Comparison of ENCODE assay signal across 9 cellular contexts in the genomic region with DNA sequence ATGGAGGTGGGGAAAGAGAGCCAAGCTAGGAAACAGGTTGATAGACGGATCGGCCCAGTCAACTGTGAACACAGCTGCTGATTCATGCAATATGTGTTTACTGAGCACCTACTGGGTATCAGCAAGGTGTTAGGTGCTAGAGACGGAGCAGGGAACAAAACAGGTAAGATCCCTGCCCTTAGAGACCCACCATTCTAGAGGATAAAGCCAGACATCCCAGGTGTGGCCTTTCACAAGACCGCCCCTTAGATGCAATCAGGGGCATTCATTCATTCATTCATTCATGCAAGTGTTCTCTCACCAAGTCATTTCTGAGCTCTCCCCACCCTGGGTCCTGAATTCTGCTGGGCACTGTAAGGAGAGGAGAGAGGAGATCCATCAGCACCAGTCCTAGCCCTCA. TPM values are rescaled to one million over a fixed set of nuclear protein-coding genes. Genes with fewer than 3 reads are reported as not detected.
DNase-seq lines count a peak whose midpoint lies in the region; ATAC-seq, FAIRE-seq and TF ChIP-seq lines count a peak whose summit lies in the region.
"Had no signal": no experiment of that assay in that cellular context is flagged by ENCODE, and none has a peak within 500 bp of the region (broad histone marks: within the 10 kb centered on the region; RNA-seq: fewer than 3 reads in every experiment).

No MANE protein-coding gene starts in this region.

- H3K9me3 Mint-ChIP-seq in CD14-positive monocyte = peaks cover 0 to 2% (median 0%) of the 10 kb centered on the region in 7 donors
- no peaks in the 10 kb centered on the region for H3K9me3 Mint-ChIP-seq in osteocyte (ENCODE audit: unreplicated experiment)

- DNase-seq in CD14-positive monocyte (ENCODE audit: low spot score) (no peak), endothelial cell of umbilical vein (ENCODE audit: low read depth, low spot score) (no peak), osteocyte (ENCODE audit: extremely low spot score, unreplicated experiment) (no peak), SKM-1 (lab: John Stamatoyannopoulos, UW; ENCODE audit: unreplicated experiment) (no peak), SHP77 (lab: John Stamatoyannopoulos, UW) (no peak), NCI-H1092 treated with DMSO at 0.1 percent for 48 hours (lab: John Stamatoyannopoulos, UW) (no peak)
- DNase-seq: NCI-H526 treated with DMSO at 0.1 percent for 48 hours had no signal

- peak overlapping the region; percentile 65 for H3K4me2 ChIP-seq in OCI-LY1 (ENCODE audit: low read length)
- peak overlapping the region; percentile 12 for H3K4me2 ChIP-seq in endothelial cell of umbilical vein (ENCODE audit: insufficient read depth, low read length)

- H3K27ac ChIP-seq in OCI-LY1 (ENCODE audit: low read depth, low read length, poor library complexity, severe bottlenecking) (no peak overlapping the region), endothelial cell of umbilical vein (ENCODE audit: insufficient read depth, low read depth, low read length) (no peak overlapping the region)

- H3K9me2 ChIP-seq in OCI-LY1 (ENCODE audit: low read depth, low read length) = no peaks in the 10 kb centered on the region

- H3K4me1 ChIP-seq in OCI-LY1 (ENCODE audit: insufficient read depth, low read length, severe bottlenecking) = peaks cover 20% of the 10 kb centered on the region
- peaks cover 9% of the 10 kb centered on the region for H3K4me1 ChIP-seq in endothelial cell of umbilical vein (ENCODE audit: control insufficient read depth, extremely low read depth, insufficient read depth, low read length)

- peak overlapping the region; percentile 47; the same call in 1 of the 2 replicates for H3K9ac ChIP-seq in OCI-LY1 (ENCODE audit: low read length)
- H3K9ac ChIP-seq in endothelial cell of umbilical vein (replicated peaks; ENCODE audit: extremely low read depth, insufficient read depth, low read length) = no peak overlapping the region

- H3K4me3 Mint-ChIP-seq in CD14-positive monocyte (peak overlapping the region in 1 of 2 donors; percentile 81), osteocyte (ENCODE audit: unreplicated experiment) (no peak overlapping the region)

- intact Hi-C loops in CD14-positive monocyte (cut with micrococcal nuclease) = no loop called here
- intact Hi-C loops in endothelial cell of umbilical vein (cut with micrococcal nuclease) = loop anchor here (1.0 kb wide), 1 partner anchor 20 kb away; a partner anchor contains a TSS

- POLR2A ChIA-PET in endothelial cell of umbilical vein (lab: Charles Lee) = no interaction called here

- H3K4me1 Mint-ChIP-seq in CD14-positive monocyte (peaks cover 30% of the 10 kb centered on the region), osteocyte (ENCODE audit: unreplicated experiment) (peaks cover 15% of the 10 kb centered on the region)

- H3K9me1 ChIP-seq in endothelial cell of umbilical vein (replicated peaks; ENCODE audit: control insufficient read depth, extremely low read depth, insufficient read depth, low read length) = no peaks in the 10 kb centered on the region

- TF ChIP-seq CTCF in CD14-positive monocyte (IDR thresholded peaks at IDR 0.05) (no peak), OCI-LY1 (IDR thresholded peaks at IDR 0.05; ENCODE audit: low read length) (no peak), endothelial cell of umbilical vein (IDR thresholded peaks at IDR 0.05; ENCODE audit: extremely low read depth in 1 of 2, insufficient read depth in 1 of 2, low read depth in 1 of 2, low read length in 2 of 2) (no peak), osteocyte (IDR thresholded peaks at IDR 0.05) (no peak)

- ATAC-seq in GM21619 (IDR thresholded peaks at IDR 0.05; ENCODE audit: unreplicated experiment) = no peak

- CTCF ChIA-PET in endothelial cell of umbilical vein (lab: Charles Lee) = interaction anchor here (1.1 kb wide), 1 partner anchor 10 kb away, joined by 3 read pairs; no protein-coding TSS in a partner anchor

- no TSS peak for BruUV-seq in endothelial cell of umbilical vein (replicated peaks; lab: Mats Ljungman, UMichigan)

- H2AFZ ChIP-seq in OCI-LY1 (ENCODE audit: low read length) = 0 out of 2 replicates have a peak overlapping the region, but pooled peaks have one; percentile 49
- peak overlapping the region; percentile 96 for H2AFZ ChIP-seq in endothelial cell of umbilical vein (ENCODE audit: low read depth, low read length)

- H3K27me3 Mint-ChIP-seq in CD14-positive monocyte (ENCODE audit: low read depth in 3 of 3) (no peaks in the 10 kb centered on the region), osteocyte (ENCODE audit: unreplicated experiment) (no peaks in the 10 kb centered on the region)

- peak overlapping the region in 4 of 7 donors; percentile 40 to 88 (median 72) for H3K27ac Mint-ChIP-seq in CD14-positive monocyte
- peak overlapping the region; percentile 84 for H3K27ac Mint-ChIP-seq in osteocyte (ENCODE audit: unreplicated experiment)

- no peak for TF ChIP-seq POLR2A in endothelial cell of umbilical vein (IDR thresholded peaks at IDR 0.05; ENCODE audit: low read depth, low read length)

- dilution Hi-C loops in endothelial cell of umbilical vein (cut with MboI; ENCODE audit: extremely low pct_ligation_motif_present, low sequenced_read_pairs) = no loop called here

- FAIRE-seq in endothelial cell of umbilical vein (lab: Jason Lieb, UNC) = no peak

- H3K36me3 Mint-ChIP-seq in CD14-positive monocyte (no peaks in the 10 kb centered on the region), osteocyte (ENCODE audit: unreplicated experiment) (no peaks in the 10 kb centered on the region)

- H3K27me3 ChIP-seq in OCI-LY1 (ENCODE audit: insufficient read depth, low read length) = no peaks in the 10 kb centered on the region
- no peaks in the 10 kb centered on the region for H3K27me3 ChIP-seq in endothelial cell of umbilical vein (ENCODE audit: control insufficient read depth in 2 of 2, insufficient read depth in 2 of 2, low read length in 2 of 2)

- H4K20me1 ChIP-seq in OCI-LY1 (ENCODE audit: insufficient read depth, low read length) (no peaks in the 10 kb centered on the region), endothelial cell of umbilical vein (replicated peaks; ENCODE audit: control insufficient read depth, extremely low read depth, insufficient read depth, low read length) (no peaks in the 10 kb centered on the region)

- H3F3A ChIP-seq in OCI-LY1 (ENCODE audit: insufficient read depth, low read length) = no peaks in the 10 kb centered on the region

- H3K4me3 ChIP-seq in OCI-LY1 (ENCODE audit: low read depth, low read length, poor library complexity, severe bottlenecking) (peak overlapping the region; percentile 51), endothelial cell of umbilical vein (replicated peaks in 1 of 3; ENCODE audit: insufficient read depth in 1 of 3, low read depth in 1 of 3, low read length in 3 of 3) (no peak overlapping the region)

- H3K36me3 ChIP-seq in OCI-LY1 (ENCODE audit: insufficient read depth, low read length) (no peaks in the 10 kb centered on the region), endothelial cell of umbilical vein (ENCODE audit: control insufficient read depth in 2 of 2, extremely low read depth in 1 of 2, insufficient read depth in 2 of 2, low read length in 2 of 2) (no peaks in the 10 kb centered on the region)

- no peaks in the 10 kb centered on the region for H3K9me3 ChIP-seq in OCI-LY1 (ENCODE audit: low read length)
- H3K9me3 ChIP-seq in endothelial cell of umbilical vein (replicated peaks; ENCODE audit: control insufficient read depth, insufficient read depth, low read length) = no peaks in the 10 kb centered on the region

- no peaks in the 10 kb centered on the region for H3K79me2 ChIP-seq in OCI-LY1 (ENCODE audit: insufficient read depth, low read length)
- no peaks in the 10 kb centered on the region for H3K79me2 ChIP-seq in endothelial cell of umbilical vein (ENCODE audit: control insufficient read depth, insufficient read depth, low read length)

TF ChIP-seq in endothelial cell of umbilical vein, 7 proteins besides CTCF, POLR2A, EP300 and RAD21:
- TF ChIP-seq, protein P1, sequence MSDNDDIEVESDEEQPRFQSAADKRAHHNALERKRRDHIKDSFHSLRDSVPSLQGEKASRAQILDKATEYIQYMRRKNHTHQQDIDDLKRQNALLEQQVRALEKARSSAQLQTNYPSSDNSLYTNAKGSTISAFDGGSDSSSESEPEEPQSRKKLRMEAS (IDR thresholded peaks at IDR 0.05; ENCODE audit: insufficient read depth, insufficient read length) = no peak
- no peak for TF ChIP-seq FOS (IDR thresholded peaks at IDR 0.05; ENCODE audit: borderline replicate concordance, insufficient read depth, low read length)
- TF ChIP-seq POLR2AphosphoS5 (IDR thresholded peaks at IDR 0.05; ENCODE audit: insufficient read depth, low read depth, low read length) = no peak
- no peak for TF ChIP-seq MYC (IDR thresholded peaks at IDR 0.05; ENCODE audit: low read depth, low read length)
- no peak for TF ChIP-seq EZH2 (IDR thresholded peaks at IDR 0.05; ENCODE audit: borderline replicate concordance, low read depth, low read length, severe bottlenecking)
- no peak for TF ChIP-seq JUN (IDR thresholded peaks at IDR 0.05; ENCODE audit: borderline replicate concordance, insufficient read depth, insufficient read length, low read depth)
- no peak for TF ChIP-seq GATA2 (IDR thresholded peaks at IDR 0.05; ENCODE audit: insufficient read depth, insufficient read length, low read depth, low read length)
TF ChIP-seq in endothelial cell of umbilical vein: peak in this region for 0.

RNA-seq across cellular contexts. Expression of a gene that starts 20.2 kb away (rescaled TPM):
- polyA plus RNA-seq in CD14-positive monocyte (10 to 100 TPM; 17.0 to 23.4 TPM), endothelial cell of umbilical vein (2.3 and 2.4 TPM in 2 replicates)
- total RNA-seq in endothelial cell of umbilical vein (10.1 and 13.2 TPM in 2 replicates), osteocyte (6.7 and 10.2 TPM in 2 replicates)
- 2.7 and 2.9 TPM in 2 replicates for polyA plus RNA-seq in endothelial cell of umbilical vein (2011; cell fraction: cytosol; rRNA removed)
- polyA plus RNA-seq in endothelial cell of umbilical vein (2011; cell fraction: nucleus; rRNA removed) = 5.1 and 5.7 TPM in 2 replicates
- 7.4 and 8.0 TPM in 2 replicates for polyA plus RNA-seq in endothelial cell of umbilical vein (2012)
- polyA minus RNA-seq in endothelial cell of umbilical vein = 13.0 and 13.9 TPM in 2 replicates
- polyA minus RNA-seq in endothelial cell of umbilical vein (2011; cell fraction: cytosol; rRNA and poly(A)+ RNA removed) = 1.1 TPM
- polyA minus RNA-seq in endothelial cell of umbilical vein (2011; cell fraction: nucleus; rRNA and poly(A)+ RNA removed) = 11.3 and 14.3 TPM in 2 replicates
